8 cellular contexts compared by ENCODE assay signal in genomic region chr10:132142396-132143161, GRCh38. TPM values are rescaled to one million over a fixed set of nuclear protein-coding genes. Genes with fewer than 3 reads are reported as not detected.
DNase-seq lines count a peak whose midpoint lies in the region; ATAC-seq and TF ChIP-seq lines count a peak whose summit lies in the region.

No MANE protein-coding gene starts in this region.

- TF ChIP-seq EP300 in ovary (IDR thresholded peaks at IDR 0.05): no peak

- no peaks in the 10 kb centered on the region for H3K36me3 Mint-ChIP-seq in CD14-positive monocyte
- no peaks in the 10 kb centered on the region for H3K36me3 Mint-ChIP-seq in activated T-cell treated with anti-CD3 and anti-CD28 coated beads, Interleukin-2, amount 50 U/mL, for 24 hours (ENCODE audit: low read depth)

- H3K27me3 ChIP-seq in foreskin keratinocyte (no peaks in the 10 kb centered on the region), ovary (no peaks in the 10 kb centered on the region)

- H3K4me3 Mint-ChIP-seq in CD14-positive monocyte: peak overlapping the region in 1 of 2 donors; percentile 67
- H3K4me3 Mint-ChIP-seq in activated T-cell treated with anti-CD3 and anti-CD28 coated beads, Interleukin-2, amount 50 U/mL, for 24 hours: no peak overlapping the region

- peak; percentile 44 for DNase-seq in CD14-positive monocyte (ENCODE audit: low spot score)
- DNase-seq in GM19240 (ENCODE audit: insufficient read length, low spot score): peak; percentile 77
- DNase-seq in NCI-H345 (lab: John Stamatoyannopoulos, UW): peak; percentile 27
- DNase-seq in activated T-cell treated with anti-CD3 and anti-CD28 coated beads, Interleukin-2, amount 50 U/mL, for 24 hours: peak; percentile 65
- DNase-seq in foreskin keratinocyte: no peak
- DNase-seq in ovary: peak; percentile 52 to 75 (median 68)

- H3K9me3 ChIP-seq in ovary: no peaks in the 10 kb centered on the region

- no peaks in the 10 kb centered on the region for H3K4me1 Mint-ChIP-seq in CD14-positive monocyte
- no peaks in the 10 kb centered on the region for H3K4me1 Mint-ChIP-seq in activated T-cell treated with anti-CD3 and anti-CD28 coated beads, Interleukin-2, amount 50 U/mL, for 24 hours (ENCODE audit: low read depth)

- intact Hi-C loops in CD14-positive monocyte (cut with micrococcal nuclease) (no loop called here), ovary (cut with DNase I) (loop anchor here in 3 of 4 donors (5.0 to 10.0 kb wide), 3 partner anchors 108 to 258 kb away; no protein-coding TSS in a partner anchor)

- H3K27ac Mint-ChIP-seq in CD14-positive monocyte: no peak overlapping the region
- no peak overlapping the region for H3K27ac Mint-ChIP-seq in activated T-cell treated with anti-CD3 and anti-CD28 coated beads, Interleukin-2, amount 50 U/mL, for 24 hours

- H3K36me3 ChIP-seq in ovary: no peaks in the 10 kb centered on the region

- peaks cover 6 to 21% (median 12%) of the 10 kb centered on the region in 3 donors for H3K27me3 Mint-ChIP-seq in CD14-positive monocyte (ENCODE audit: low read depth in 3 of 3)
- H3K27me3 Mint-ChIP-seq in activated T-cell treated with anti-CD3 and anti-CD28 coated beads, Interleukin-2, amount 50 U/mL, for 24 hours: peaks cover 6% of the 10 kb centered on the region

- ATAC-seq in foreskin keratinocyte (peak; percentile 54), HG03342 (IDR thresholded peaks at IDR 0.05; ENCODE audit: unreplicated experiment) (no peak), GM21447 (IDR thresholded peaks at IDR 0.05; ENCODE audit: unreplicated experiment) (no peak)

- 15 to 20% (median 18%) methylated on average over 25 to 33 of the region's 33 CpGs for WGBS in ovary, 3 donors

- peak; percentile 83 for TF ChIP-seq CTCF in CD14-positive monocyte (IDR thresholded peaks at IDR 0.05)
- TF ChIP-seq CTCF in foreskin keratinocyte (conservative IDR thresholded peaks at IDR 0.05): peak; percentile 65
- TF ChIP-seq CTCF in ovary (IDR thresholded peaks at IDR 0.05): peak; percentile 43 to 70 (median 70)

- H3K4me1 ChIP-seq in foreskin keratinocyte (no peaks in the 10 kb centered on the region), ovary (ENCODE audit: insufficient read depth) (peaks cover 6% of the 10 kb centered on the region)

- no peak overlapping the region for H3K4me3 ChIP-seq in ovary

- H3K9me3 Mint-ChIP-seq in CD14-positive monocyte: no peaks in the 10 kb centered on the region
- no peaks in the 10 kb centered on the region for H3K9me3 Mint-ChIP-seq in activated T-cell treated with anti-CD3 and anti-CD28 coated beads, Interleukin-2, amount 50 U/mL, for 24 hours

- H3K27ac ChIP-seq in foreskin keratinocyte: no peak overlapping the region
- H3K27ac ChIP-seq in ovary: peak overlapping the region in 1 of 2 donors; percentile 69

- TF ChIP-seq POLR2A in ovary (IDR thresholded peaks at IDR 0.05): no peak

RNA-seq across cellular contexts. Expression of gene DPYSL4, which starts 44.2 kb away (rescaled TPM):
- polyA plus RNA-seq in CD14-positive monocyte: not detected
- 0.75 and 0.78 TPM in 2 replicates for total RNA-seq in foreskin keratinocyte
- polyA plus RNA-seq in foreskin keratinocyte: 0.62 and 1.0 TPM in 2 replicates
- 1 to 10 TPM in 5 of 7 donors, under 1 TPM in 2; 0.33 to 7.0 (median 1.7) TPM for total RNA-seq in ovary
- 1 to 10 TPM in 1 of 2 donors, under 1 TPM in 1; 0.27 to 5.4 TPM for polyA plus RNA-seq in ovary

Comparison
In these comparisons a context has a peak if more than half of its experiments do, and no peak if none do; other contexts are left out.
1. DNase-seq: peak in CD14-positive monocyte (single experiment), GM19240 (single experiment), NCI-H345 (single experiment), activated T-cell treated with anti-CD3 and anti-CD28 coated beads, Interleukin-2, amount 50 U/mL, for 24 hours (single experiment) and ovary (5 of 5); none in foreskin keratinocyte (0 of 2).
2. intact Hi-C loops: an anchor here in ovary (5.0 to 10.0 kb wide); none called in CD14-positive monocyte.
3. Peak in every context shown above with its lines, with median percentiles within 50 percentile points of each other: CTCF ChIP-seq.